In the genomic region with DNA sequence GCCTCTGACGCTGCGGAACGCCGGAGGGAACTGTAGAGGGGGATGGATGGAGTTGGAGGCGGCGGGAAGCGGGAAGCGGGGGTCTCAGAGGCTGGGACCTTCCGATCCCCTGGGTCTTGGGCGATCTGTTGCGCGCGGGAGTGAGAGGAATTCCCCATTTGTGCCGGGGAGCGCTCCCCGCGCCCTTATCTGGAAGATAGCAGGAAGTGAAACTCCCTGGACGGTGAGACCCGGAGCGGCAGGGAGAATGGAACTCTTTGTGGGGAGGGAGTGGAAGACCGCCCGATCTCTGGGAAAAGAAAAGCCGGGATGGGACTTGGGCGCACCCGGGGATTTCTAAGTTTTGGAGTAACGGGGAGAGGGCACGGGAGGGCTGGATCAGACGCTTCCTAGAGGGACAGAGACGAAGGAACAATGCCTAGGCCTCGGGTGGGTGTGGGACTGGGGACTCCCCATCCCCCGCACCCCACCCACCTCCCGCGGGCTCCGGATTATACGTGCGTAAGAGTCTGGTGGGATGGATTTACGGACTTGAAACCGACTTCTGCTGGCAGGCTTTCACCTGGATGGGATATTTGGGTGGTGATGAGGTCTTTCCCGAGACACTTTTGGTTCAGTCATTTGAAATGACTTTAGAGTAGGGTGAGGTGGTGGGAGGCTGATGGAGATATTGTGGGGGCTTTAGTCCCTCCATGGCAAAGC, we compare ENCODE assay signal across 1 cellular context.
A peak's percentile ranks its signal among the peaks of the same experiment; 100 is the strongest.
TF ChIP-seq lines count a peak whose summit lies in the region.

No MANE protein-coding gene starts in this region.

TF ChIP-seq in HepG2, 621 proteins besides CTCF, POLR2A, EP300 and RAD21 (continued from another document and continues in another):
- TF ChIP-seq, protein P1, sequence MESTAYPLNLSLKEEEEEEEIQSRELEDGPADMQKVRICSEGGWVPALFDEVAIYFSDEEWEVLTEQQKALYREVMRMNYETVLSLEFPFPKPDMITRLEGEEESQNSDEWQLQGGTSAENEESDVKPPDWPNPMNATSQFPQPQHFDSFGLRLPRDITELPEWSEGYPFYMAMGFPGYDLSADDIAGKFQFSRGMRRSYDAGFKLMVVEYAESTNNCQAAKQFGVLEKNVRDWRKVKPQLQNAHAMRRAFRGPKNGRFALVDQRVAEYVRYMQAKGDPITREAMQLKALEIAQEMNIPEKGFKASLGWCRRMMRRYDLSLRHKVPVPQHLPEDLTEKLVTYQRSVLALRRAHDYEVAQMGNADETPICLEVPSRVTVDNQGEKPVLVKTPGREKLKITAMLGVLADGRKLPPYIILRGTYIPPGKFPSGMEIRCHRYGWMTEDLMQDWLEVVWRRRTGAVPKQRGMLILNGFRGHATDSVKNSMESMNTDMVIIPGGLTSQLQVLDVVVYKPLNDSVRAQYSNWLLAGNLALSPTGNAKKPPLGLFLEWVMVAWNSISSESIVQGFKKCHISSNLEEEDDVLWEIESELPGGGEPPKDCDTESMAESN (CRISPR knock-in tag; conservative IDR thresholded peaks at IDR 0.05): 0 out of 2 replicates have a peak, but pooled peaks have one; percentile 7
- TF ChIP-seq EED (CRISPR knock-in tag; IDR thresholded peaks at IDR 0.05) (peak; percentile 8; the same call in 1 of the 2 replicates), TCF7L2 (IDR thresholded peaks at IDR 0.05; ENCODE audit: low read depth, low read length) (no peak), MYC (CRISPR knock-in tag; IDR thresholded peaks at IDR 0.05; ENCODE audit: borderline replicate concordance) (no peak), ZNF207 (IDR thresholded peaks at IDR 0.05; ENCODE audit: borderline replicate concordance) (no peak), ZNF777 (CRISPR knock-in tag; IDR thresholded peaks at IDR 0.05) (peak; percentile 19), ZNF530 (CRISPR knock-in tag; IDR thresholded peaks at IDR 0.05; ENCODE audit: low read depth) (0 out of 2 replicates have a peak, but pooled peaks have one; percentile 9), ZNF282 (IDR thresholded peaks at IDR 0.05; ENCODE audit: partially characterized antibody) (no peak), HNRNPL (IDR thresholded peaks at IDR 0.05; ENCODE audit: low read depth, low read length) (no peak), TBX3 (IDR thresholded peaks at IDR 0.05; ENCODE audit: borderline replicate concordance) (no peak), FLYWCH1 (CRISPR knock-in tag; IDR thresholded peaks at IDR 0.05) (no peak), ZNF232 (CRISPR knock-in tag; IDR thresholded peaks at IDR 0.05; ENCODE audit: borderline replicate concordance) (0 out of 2 replicates have a peak, but pooled peaks have one; percentile 13), ZNF563 (CRISPR knock-in tag; IDR thresholded peaks at IDR 0.05) (0 out of 2 replicates have a peak, but pooled peaks have one; percentile 20), MEIS2 (CRISPR knock-in tag; IDR thresholded peaks at IDR 0.05) (0 out of 2 replicates have a peak, but pooled peaks have one; percentile 10), SCMH1 (CRISPR knock-in tag; IDR thresholded peaks at IDR 0.05; ENCODE audit: borderline replicate concordance) (no peak), ZBTB3 (CRISPR knock-in tag; IDR thresholded peaks at IDR 0.05; ENCODE audit: borderline replicate concordance, low read depth) (no peak; the same call in 1 of the 2 replicates), POLR2AphosphoS5 (IDR thresholded peaks at IDR 0.05; ENCODE audit: low read depth, low read length) (no peak), SP2 (CRISPR knock-in tag; IDR thresholded peaks at IDR 0.05) (no peak), SALL1 (CRISPR knock-in tag; IDR thresholded peaks at IDR 0.05) (no peak), KLF15 (CRISPR knock-in tag; IDR thresholded peaks at IDR 0.05; ENCODE audit: borderline replicate concordance) (no peak), ZNF781 (CRISPR knock-in tag; IDR thresholded peaks at IDR 0.05; ENCODE audit: borderline replicate concordance, not compliant biosample characterization) (no peak), ZNF782 (CRISPR knock-in tag; IDR thresholded peaks at IDR 0.05; ENCODE audit: borderline replicate concordance) (peak; percentile 73; the same call in 1 of the 2 replicates), ZBTB7B (CRISPR knock-in tag; IDR thresholded peaks at IDR 0.05) (0 out of 2 replicates have a peak, but pooled peaks have one; percentile 9)
- TF ChIP-seq, protein P2, sequence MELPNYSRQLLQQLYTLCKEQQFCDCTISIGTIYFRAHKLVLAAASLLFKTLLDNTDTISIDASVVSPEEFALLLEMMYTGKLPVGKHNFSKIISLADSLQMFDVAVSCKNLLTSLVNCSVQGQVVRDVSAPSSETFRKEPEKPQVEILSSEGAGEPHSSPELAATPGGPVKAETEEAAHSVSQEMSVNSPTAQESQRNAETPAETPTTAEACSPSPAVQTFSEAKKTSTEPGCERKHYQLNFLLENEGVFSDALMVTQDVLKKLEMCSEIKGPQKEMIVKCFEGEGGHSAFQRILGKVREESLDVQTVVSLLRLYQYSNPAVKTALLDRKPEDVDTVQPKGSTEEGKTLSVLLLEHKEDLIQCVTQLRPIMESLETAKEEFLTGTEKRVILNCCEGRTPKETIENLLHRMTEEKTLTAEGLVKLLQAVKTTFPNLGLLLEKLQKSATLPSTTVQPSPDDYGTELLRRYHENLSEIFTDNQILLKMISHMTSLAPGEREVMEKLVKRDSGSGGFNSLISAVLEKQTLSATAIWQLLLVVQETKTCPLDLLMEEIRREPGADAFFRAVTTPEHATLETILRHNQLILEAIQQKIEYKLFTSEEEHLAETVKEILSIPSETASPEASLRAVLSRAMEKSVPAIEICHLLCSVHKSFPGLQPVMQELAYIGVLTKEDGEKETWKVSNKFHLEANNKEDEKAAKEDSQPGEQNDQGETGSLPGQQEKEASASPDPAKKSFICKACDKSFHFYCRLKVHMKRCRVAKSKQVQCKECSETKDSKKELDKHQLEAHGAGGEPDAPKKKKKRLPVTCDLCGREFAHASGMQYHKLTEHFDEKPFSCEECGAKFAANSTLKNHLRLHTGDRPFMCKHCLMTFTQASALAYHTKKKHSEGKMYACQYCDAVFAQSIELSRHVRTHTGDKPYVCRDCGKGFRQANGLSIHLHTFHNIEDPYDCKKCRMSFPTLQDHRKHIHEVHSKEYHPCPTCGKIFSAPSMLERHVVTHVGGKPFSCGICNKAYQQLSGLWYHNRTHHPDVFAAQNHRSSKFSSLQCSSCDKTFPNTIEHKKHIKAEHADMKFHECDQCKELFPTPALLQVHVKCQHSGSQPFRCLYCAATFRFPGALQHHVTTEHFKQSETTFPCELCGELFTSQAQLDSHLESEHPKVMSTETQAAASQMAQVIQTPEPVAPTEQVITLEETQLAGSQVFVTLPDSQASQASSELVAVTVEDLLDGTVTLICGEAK (IDR thresholded peaks at IDR 0.05): no peak
- TF ChIP-seq, protein P2 (CRISPR knock-in tag; IDR thresholded peaks at IDR 0.05): 0 out of 2 replicates have a peak, but pooled peaks have one; percentile 7
- TF ChIP-seq, protein P3, sequence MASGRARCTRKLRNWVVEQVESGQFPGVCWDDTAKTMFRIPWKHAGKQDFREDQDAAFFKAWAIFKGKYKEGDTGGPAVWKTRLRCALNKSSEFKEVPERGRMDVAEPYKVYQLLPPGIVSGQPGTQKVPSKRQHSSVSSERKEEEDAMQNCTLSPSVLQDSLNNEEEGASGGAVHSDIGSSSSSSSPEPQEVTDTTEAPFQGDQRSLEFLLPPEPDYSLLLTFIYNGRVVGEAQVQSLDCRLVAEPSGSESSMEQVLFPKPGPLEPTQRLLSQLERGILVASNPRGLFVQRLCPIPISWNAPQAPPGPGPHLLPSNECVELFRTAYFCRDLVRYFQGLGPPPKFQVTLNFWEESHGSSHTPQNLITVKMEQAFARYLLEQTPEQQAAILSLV (CRISPR knock-in tag; IDR thresholded peaks at IDR 0.05; ENCODE audit: borderline replicate concordance): no peak
- TF ChIP-seq, protein P4, sequence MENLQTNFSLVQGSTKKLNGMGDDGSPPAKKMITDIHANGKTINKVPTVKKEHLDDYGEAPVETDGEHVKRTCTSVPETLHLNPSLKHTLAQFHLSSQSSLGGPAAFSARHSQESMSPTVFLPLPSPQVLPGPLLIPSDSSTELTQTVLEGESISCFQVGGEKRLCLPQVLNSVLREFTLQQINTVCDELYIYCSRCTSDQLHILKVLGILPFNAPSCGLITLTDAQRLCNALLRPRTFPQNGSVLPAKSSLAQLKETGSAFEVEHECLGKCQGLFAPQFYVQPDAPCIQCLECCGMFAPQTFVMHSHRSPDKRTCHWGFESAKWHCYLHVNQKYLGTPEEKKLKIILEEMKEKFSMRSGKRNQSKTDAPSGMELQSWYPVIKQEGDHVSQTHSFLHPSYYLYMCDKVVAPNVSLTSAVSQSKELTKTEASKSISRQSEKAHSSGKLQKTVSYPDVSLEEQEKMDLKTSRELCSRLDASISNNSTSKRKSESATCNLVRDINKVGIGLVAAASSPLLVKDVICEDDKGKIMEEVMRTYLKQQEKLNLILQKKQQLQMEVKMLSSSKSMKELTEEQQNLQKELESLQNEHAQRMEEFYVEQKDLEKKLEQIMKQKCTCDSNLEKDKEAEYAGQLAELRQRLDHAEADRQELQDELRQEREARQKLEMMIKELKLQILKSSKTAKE (CRISPR knock-in tag; IDR thresholded peaks at IDR 0.05; ENCODE audit: borderline replicate concordance): no peak
- TF ChIP-seq, protein P5, sequence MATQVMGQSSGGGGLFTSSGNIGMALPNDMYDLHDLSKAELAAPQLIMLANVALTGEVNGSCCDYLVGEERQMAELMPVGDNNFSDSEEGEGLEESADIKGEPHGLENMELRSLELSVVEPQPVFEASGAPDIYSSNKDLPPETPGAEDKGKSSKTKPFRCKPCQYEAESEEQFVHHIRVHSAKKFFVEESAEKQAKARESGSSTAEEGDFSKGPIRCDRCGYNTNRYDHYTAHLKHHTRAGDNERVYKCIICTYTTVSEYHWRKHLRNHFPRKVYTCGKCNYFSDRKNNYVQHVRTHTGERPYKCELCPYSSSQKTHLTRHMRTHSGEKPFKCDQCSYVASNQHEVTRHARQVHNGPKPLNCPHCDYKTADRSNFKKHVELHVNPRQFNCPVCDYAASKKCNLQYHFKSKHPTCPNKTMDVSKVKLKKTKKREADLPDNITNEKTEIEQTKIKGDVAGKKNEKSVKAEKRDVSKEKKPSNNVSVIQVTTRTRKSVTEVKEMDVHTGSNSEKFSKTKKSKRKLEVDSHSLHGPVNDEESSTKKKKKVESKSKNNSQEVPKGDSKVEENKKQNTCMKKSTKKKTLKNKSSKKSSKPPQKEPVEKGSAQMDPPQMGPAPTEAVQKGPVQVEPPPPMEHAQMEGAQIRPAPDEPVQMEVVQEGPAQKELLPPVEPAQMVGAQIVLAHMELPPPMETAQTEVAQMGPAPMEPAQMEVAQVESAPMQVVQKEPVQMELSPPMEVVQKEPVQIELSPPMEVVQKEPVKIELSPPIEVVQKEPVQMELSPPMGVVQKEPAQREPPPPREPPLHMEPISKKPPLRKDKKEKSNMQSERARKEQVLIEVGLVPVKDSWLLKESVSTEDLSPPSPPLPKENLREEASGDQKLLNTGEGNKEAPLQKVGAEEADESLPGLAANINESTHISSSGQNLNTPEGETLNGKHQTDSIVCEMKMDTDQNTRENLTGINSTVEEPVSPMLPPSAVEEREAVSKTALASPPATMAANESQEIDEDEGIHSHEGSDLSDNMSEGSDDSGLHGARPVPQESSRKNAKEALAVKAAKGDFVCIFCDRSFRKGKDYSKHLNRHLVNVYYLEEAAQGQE (IDR thresholded peaks at IDR 0.05; ENCODE audit: borderline replicate concordance in 1 of 2, low read depth in 1 of 2, low read length in 2 of 2): no peak
- TF ChIP-seq, protein P6, sequence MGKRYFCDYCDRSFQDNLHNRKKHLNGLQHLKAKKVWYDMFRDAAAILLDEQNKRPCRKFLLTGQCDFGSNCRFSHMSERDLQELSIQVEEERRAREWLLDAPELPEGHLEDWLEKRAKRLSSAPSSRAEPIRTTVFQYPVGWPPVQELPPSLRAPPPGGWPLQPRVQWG (CRISPR knock-in tag; IDR thresholded peaks at IDR 0.05; ENCODE audit: borderline replicate concordance, low read depth): no peak
- TF ChIP-seq, protein P7, sequence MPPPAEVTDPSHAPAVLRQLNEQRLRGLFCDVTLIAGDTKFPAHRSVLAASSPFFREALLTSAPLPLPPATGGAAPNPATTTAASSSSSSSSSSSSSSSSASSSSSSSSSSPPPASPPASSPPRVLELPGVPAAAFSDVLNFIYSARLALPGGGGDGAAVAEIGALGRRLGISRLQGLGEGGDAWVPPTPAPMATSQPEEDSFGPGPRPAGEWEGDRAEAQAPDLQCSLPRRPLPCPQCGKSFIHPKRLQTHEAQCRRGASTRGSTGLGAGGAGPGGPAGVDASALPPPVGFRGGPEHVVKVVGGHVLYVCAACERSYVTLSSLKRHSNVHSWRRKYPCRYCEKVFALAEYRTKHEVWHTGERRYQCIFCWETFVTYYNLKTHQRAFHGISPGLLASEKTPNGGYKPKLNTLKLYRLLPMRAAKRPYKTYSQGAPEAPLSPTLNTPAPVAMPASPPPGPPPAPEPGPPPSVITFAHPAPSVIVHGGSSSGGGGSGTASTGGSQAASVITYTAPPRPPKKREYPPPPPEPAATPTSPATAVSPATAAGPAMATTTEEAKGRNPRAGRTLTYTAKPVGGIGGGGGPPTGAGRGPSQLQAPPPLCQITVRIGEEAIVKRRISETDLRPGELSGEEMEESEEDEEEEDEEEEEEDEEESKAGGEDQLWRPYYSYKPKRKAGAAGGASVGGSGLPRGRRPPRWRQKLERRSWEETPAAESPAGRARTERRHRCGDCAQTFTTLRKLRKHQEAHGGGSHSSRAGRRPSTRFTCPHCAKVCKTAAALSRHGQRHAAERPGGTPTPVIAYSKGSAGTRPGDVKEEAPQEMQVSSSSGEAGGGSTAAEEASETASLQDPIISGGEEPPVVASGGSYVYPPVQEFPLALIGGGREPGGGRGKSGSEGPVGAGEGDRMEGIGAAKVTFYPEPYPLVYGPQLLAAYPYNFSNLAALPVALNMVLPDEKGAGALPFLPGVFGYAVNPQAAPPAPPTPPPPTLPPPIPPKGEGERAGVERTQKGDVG (CRISPR knock-in tag; IDR thresholded peaks at IDR 0.05; ENCODE audit: borderline replicate concordance): no peak
